Comparison of ENCODE assay signal across 18 cellular contexts in the genomic region with DNA sequence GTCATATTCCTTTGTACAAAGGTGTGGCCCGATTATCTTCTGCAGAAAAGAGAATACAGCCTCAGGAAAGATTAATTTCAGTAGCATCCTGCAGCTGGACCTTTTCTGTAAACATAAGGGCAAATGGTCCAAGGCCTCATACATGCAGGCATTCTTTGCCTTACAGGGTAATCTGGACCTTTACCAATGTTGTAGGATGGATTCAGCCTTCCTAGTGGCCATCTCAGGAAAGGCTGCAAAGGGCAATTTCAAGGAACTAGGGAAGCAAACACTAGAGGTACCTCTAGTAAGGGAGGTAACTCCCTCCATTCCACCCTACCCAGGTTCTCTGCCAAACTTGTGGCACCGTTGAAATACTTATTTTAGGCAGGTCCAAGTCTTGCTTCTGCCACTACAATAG. TPM values are rescaled to one million over a fixed set of nuclear protein-coding genes. Genes with fewer than 3 reads are reported as not detected.
A peak's percentile ranks its signal among the peaks of the same experiment; 100 is the strongest.
DNase-seq lines count a peak whose midpoint lies in the region; ATAC-seq and TF ChIP-seq lines count a peak whose summit lies in the region.
"Had no signal": no experiment of that assay in that cellular context is flagged by ENCODE, and none has a peak within 500 bp of the region (broad histone marks: within the 10 kb centered on the region; RNA-seq: fewer than 3 reads in every experiment).

No MANE protein-coding gene starts in this region.

- in situ Hi-C loops in astrocyte of the cerebellum (cut with HindIII; ENCODE audit: low sequenced_read_pairs) = loop anchor here (10.0 kb wide), 1 partner anchor 292 kb away; no protein-coding TSS in a partner anchor

- H2AK5ac ChIP-seq in H9 (ENCODE audit: insufficient read length, low read length) (no peak overlapping the region), mesendoderm (ENCODE audit: low read length) (no peak overlapping the region)

- H3K4me3 Mint-ChIP-seq in H9 = no peak overlapping the region
- H3K4me3 Mint-ChIP-seq: CD4-positive, CD25-positive, alpha-beta regulatory T cell had no signal

- no peak overlapping the region for H2BK20ac ChIP-seq in H9 (ENCODE audit: low read depth, low read length, poor library complexity, severe bottlenecking)

- H4K8ac ChIP-seq in H9 (replicated peaks; ENCODE audit: insufficient read length, low read depth, low read length) = no peak overlapping the region
- H4K8ac ChIP-seq in mesendoderm (ENCODE audit: low read depth, low read length) = no peak overlapping the region

- H3K27me3 Mint-ChIP-seq in H9 (ENCODE audit: low read depth) = no peaks in the 10 kb centered on the region
- H3K27me3 Mint-ChIP-seq: CD4-positive, CD25-positive, alpha-beta regulatory T cell had no signal

- H3K79me1 ChIP-seq in H9 (ENCODE audit: insufficient read depth, low read depth, low read length, poor library complexity, severe bottlenecking) (no peaks in the 10 kb centered on the region), mesendoderm (ENCODE audit: low read length) (no peaks in the 10 kb centered on the region)

- no peak overlapping the region for H2BK5ac ChIP-seq in H9 (ENCODE audit: insufficient read length, low read length)
- no peak overlapping the region for H2BK5ac ChIP-seq in mesendoderm (ENCODE audit: low read length)

- DNase-seq in GM06990 (ENCODE audit: extremely low read depth, insufficient read length) (no peak), H9 (no peak), astrocyte of the cerebellum (ENCODE audit: low read depth) (no peak), mesendoderm (peak; percentile 3), left cardiac atrium (no peak), NCI-H774 (lab: John Stamatoyannopoulos, UW) (no peak), SK-N-DZ (ENCODE audit: low spot score) (no peak)
- DNase-seq in stimulated activated CD4-positive, alpha-beta T cell treated with anti-CD3 and anti-CD28 coated beads, Interleukin-15, amount 100 ng/mL, for 24 hours = no peak
- DNase-seq: CD4-positive, CD25-positive, alpha-beta regulatory T cell; DMS79 treated with DMSO at 0.1 percent for 48 hours; GDM1; HCEC 1CT; IMR-90; NCI-H1417 treated with DMSO at 0.1 percent for 48 hours; NCI-H2081; NCI-H526 treated with DMSO at 0.1 percent for 48 hours; SHP77 had no signal

- no peaks in the 10 kb centered on the region for H3K9me3 ChIP-seq in H9 (ENCODE audit: control insufficient read depth, low read depth, low read length)

- H2BK120ac ChIP-seq in H9 (ENCODE audit: low read depth, low read length, poor library complexity, severe bottlenecking) (no peak overlapping the region), mesendoderm (ENCODE audit: low read depth, low read length) (no peak overlapping the region)

- H3K23me2 ChIP-seq in H9 (ENCODE audit: insufficient read length, low read depth, low read length, poor library complexity, severe bottlenecking) = no peaks in the 10 kb centered on the region

- TF ChIP-seq CTCF in GM06990 (IDR thresholded peaks at IDR 0.05; ENCODE audit: insufficient read depth, low read length, poor library complexity, severe bottlenecking) (peak; percentile 7), H9 (conservative IDR thresholded peaks at IDR 0.05) (peak; percentile 47), astrocyte of the cerebellum (IDR thresholded peaks at IDR 0.05; ENCODE audit: low read depth, low read length, missing control alignments) (peak; percentile 19)

- no peak overlapping the region for H3K4me2 ChIP-seq in H9 (ENCODE audit: insufficient read depth, insufficient read length, low read length)
- H3K4me2 ChIP-seq in mesendoderm (ENCODE audit: low read length) = no peak overlapping the region

- H3K4me1 ChIP-seq in H9 (ENCODE audit: insufficient read depth, low read length) = no peaks in the 10 kb centered on the region
- H3K4me1 ChIP-seq in mesendoderm (ENCODE audit: control insufficient read depth, low read depth, low read length) = no peaks in the 10 kb centered on the region

- H3K4ac ChIP-seq in H9 (ENCODE audit: low read depth, low read length) = no peak overlapping the region
- no peak overlapping the region for H3K4ac ChIP-seq in mesendoderm (ENCODE audit: low read depth, low read length)

- H3K14ac ChIP-seq in H9 (ENCODE audit: insufficient read depth, low read length) = no peak overlapping the region

- H3K36me3 Mint-ChIP-seq in H9 (ENCODE audit: insufficient read depth in 1 of 3, low read depth in 3 of 3) = no peaks in the 10 kb centered on the region; a peak in 1 of 7 replicates
- H3K36me3 Mint-ChIP-seq: CD4-positive, CD25-positive, alpha-beta regulatory T cell had no signal

- no peaks in the 10 kb centered on the region for H3K27me3 ChIP-seq in GM06990 (replicated peaks; ENCODE audit: control insufficient read depth, insufficient read depth, low read length)
- no peaks in the 10 kb centered on the region for H3K27me3 ChIP-seq in H9 (ENCODE audit: insufficient read depth, low read length)
- H3K27me3 ChIP-seq in mesendoderm (ENCODE audit: insufficient read depth, low read length, poor library complexity) = no peaks in the 10 kb centered on the region

- no peak overlapping the region for H3K18ac ChIP-seq in H9 (ENCODE audit: insufficient read length, low read depth, low read length)
- no peak overlapping the region for H3K18ac ChIP-seq in mesendoderm (ENCODE audit: low read length)

- H3K79me2 ChIP-seq in H9 (ENCODE audit: insufficient read depth, low read length) (no peaks in the 10 kb centered on the region), mesendoderm (ENCODE audit: control insufficient read depth, insufficient read depth, low read length) (no peaks in the 10 kb centered on the region)

- H2BK15ac ChIP-seq in H9 (ENCODE audit: low read depth, low read length) (no peak overlapping the region), mesendoderm (replicated peaks; ENCODE audit: low read depth) (no peak overlapping the region)

- no peaks in the 10 kb centered on the region for H3K9me3 Mint-ChIP-seq in H9

- no peak overlapping the region for H3T11ph ChIP-seq in H9 (ENCODE audit: low read length)

- no peaks in the 10 kb centered on the region for H4K20me1 ChIP-seq in H9 (ENCODE audit: control insufficient read depth, insufficient read depth, insufficient read length)

- H3K56ac ChIP-seq in H9 (ENCODE audit: insufficient read length, low read depth, low read length) (no peak overlapping the region), mesendoderm (ENCODE audit: low read length) (no peak overlapping the region)

- ATAC-seq in left cardiac atrium = no peak

- WGBS in H9 (ENCODE audit: extremely low coverage, insufficient read length, low lambda C conversion rate) = no CpG with 5 or more reads among the region's 2 CpGs
- WGBS in mesendoderm (ENCODE audit: extremely low coverage, insufficient coverage, low lambda C conversion rate) = no CpG with 5 or more reads among the region's 2 CpGs

- H3K27ac ChIP-seq in H9 (ENCODE audit: insufficient read length, low read depth, low read length) (no peak overlapping the region), mesendoderm (ENCODE audit: low read depth, low read length) (no peak overlapping the region)

- H3K23ac ChIP-seq in H9 (ENCODE audit: insufficient read length, low read depth, low read length) (no peak overlapping the region), mesendoderm (ENCODE audit: low read length) (no peak overlapping the region)

- H3K9ac ChIP-seq in H9 (ENCODE audit: extremely low read depth, insufficient read length, low read length) (no peak overlapping the region), mesendoderm (ENCODE audit: low read length) (no peak overlapping the region)

- H4K5ac ChIP-seq in H9 (ENCODE audit: insufficient read length, low read depth, low read length) (no peak overlapping the region), mesendoderm (ENCODE audit: low read length) (no peak overlapping the region)

- H3K27ac Mint-ChIP-seq in H9 = no peak overlapping the region
- H3K27ac Mint-ChIP-seq: CD4-positive, CD25-positive, alpha-beta regulatory T cell had no signal

- H3K4me1 Mint-ChIP-seq in H9 = 0 out of 4 replicates have a peak, but pooled peaks cover 0 to 2% of the 10 kb centered on the region in 2 experiments
- H3K4me1 Mint-ChIP-seq: CD4-positive, CD25-positive, alpha-beta regulatory T cell had no signal

- H3K36me3 ChIP-seq in GM06990 (ENCODE audit: control insufficient read depth, insufficient read depth, low read length) (no peaks in the 10 kb centered on the region), mesendoderm (ENCODE audit: control insufficient read depth, insufficient read depth, low read length) (no peaks in the 10 kb centered on the region)

- intact Hi-C loops in left cardiac atrium (cut with DNase I) = no loop called here

- H2BK12ac ChIP-seq in H9 (ENCODE audit: insufficient read length, low read depth, low read length) = no peak overlapping the region

- no peak overlapping the region for H2AFZ ChIP-seq in H9 (ENCODE audit: low read length)

- no peak overlapping the region for H3K4me3 ChIP-seq in GM06990 (replicated peaks; ENCODE audit: low read depth, low read length)
- H3K4me3 ChIP-seq in astrocyte of the cerebellum (ENCODE audit: low read depth, low read length) = no peak overlapping the region
- no peak overlapping the region for H3K4me3 ChIP-seq in mesendoderm (ENCODE audit: low read length)

- no peak overlapping the region for H4K91ac ChIP-seq in H9 (ENCODE audit: insufficient read length, low read depth, low read length)

RNA-seq across cellular contexts. Expression of gene UGT2B28, which starts 43.0 kb away (rescaled TPM):
- total RNA-seq in H9 (2021) = not detected in 2 replicates
- not detected for polyA plus RNA-seq in mesendoderm (2013, experiment 1 of 2)
- polyA plus RNA-seq in mesendoderm (2013, experiment 2 of 2) = not detected
- total RNA-seq in left cardiac atrium = not detected
- not detected in 2 replicates for polyA plus RNA-seq in SK-N-DZ (2014; cell fraction: cytosol; rRNA removed)
- polyA plus RNA-seq in SK-N-DZ (2014; cell fraction: nucleus; rRNA removed) = not detected in 2 replicates
- total RNA-seq: A673; CD4-positive, CD25-positive, alpha-beta regulatory T cell; IMR-90 had no signal
- polyA plus RNA-seq: CD4-positive, CD25-positive, alpha-beta regulatory T cell; IMR-90 had no signal
